Comparison of ENCODE assay signal across 11 cellular contexts in genomic region chr15:26179906-26180305, GRCh38.
A peak's percentile ranks its signal among the peaks of the same experiment; 100 is the strongest.
DNase-seq lines count a peak whose midpoint lies in the region; ATAC-seq, FAIRE-seq and TF ChIP-seq lines count a peak whose summit lies in the region.
"Had no signal": no experiment of that assay in that cellular context is flagged by ENCODE, and none has a peak within 500 bp of the region (broad histone marks: within the 10 kb centered on the region; RNA-seq: fewer than 3 reads in every experiment).

No MANE protein-coding gene starts in this region.

- H3K36me3 ChIP-seq in GM23248 (ENCODE audit: low read depth) = no peaks in the 10 kb centered on the region
- no peaks in the 10 kb centered on the region; a peak in 1 of 8 replicates for H3K36me3 ChIP-seq in H1 (ENCODE audit: control insufficient read depth in 2 of 4, insufficient read depth in 4 of 4, low read length in 3 of 4)

- TF ChIP-seq RAD21 in H1 (IDR thresholded peaks at IDR 0.05 in 1 of 2, conservative IDR thresholded peaks at IDR 0.05 in 1 of 2; ENCODE audit: low read depth in 2 of 2, low read length in 2 of 2) = peak; percentile 91 to 98

- no peaks in the 10 kb centered on the region; the same call in 1 of the 2 replicates for H3K23me2 ChIP-seq in H1 (ENCODE audit: low read depth, low read length)

- no peak overlapping the region for H2BK5ac ChIP-seq in H1 (ENCODE audit: low read depth, low read length)

- TF ChIP-seq EP300 in H1 (IDR thresholded peaks at IDR 0.05; ENCODE audit: borderline replicate concordance in 1 of 2, low read depth in 2 of 2, low read length in 2 of 2) = no peak

- no peak overlapping the region for H4K5ac ChIP-seq in H1 (ENCODE audit: insufficient read length, low read depth, low read length)

- CTCF ChIA-PET in H1 (lab: Charles Lee; ENCODE audit: partially characterized antibody) = interaction anchor here (0.5 to 4.9 kb wide), 32 partner anchors 8 to 685 kb away, joined by 3 to 60 read pairs (median 3); no protein-coding TSS in a partner anchor

- no peak overlapping the region for H2BK20ac ChIP-seq in H1 (ENCODE audit: low read length)

- POLR2A ChIA-PET in H1 (lab: Charles Lee; ENCODE audit: partially characterized antibody) = interaction anchor here (1.3 kb wide), 1 partner anchor 62 kb away, joined by 3 read pairs; no protein-coding TSS in a partner anchor

- no peak overlapping the region for H2BK15ac ChIP-seq in H1 (ENCODE audit: low read length)

- H4K8ac ChIP-seq in H1 (ENCODE audit: extremely low read depth, insufficient read depth, low read length) = no peak overlapping the region

- H3K4me3 ChIP-seq in GM23248 = no peak overlapping the region
- no peak overlapping the region for H3K4me3 ChIP-seq in H1 (ENCODE audit: extremely low read depth in 1 of 4, insufficient read depth in 2 of 4, low read depth in 3 of 4, low read length in 4 of 4)

- H3K14ac ChIP-seq in H1 (ENCODE audit: insufficient read length) = no peak overlapping the region

- no peaks in the 10 kb centered on the region for H3K79me1 ChIP-seq in H1 (ENCODE audit: low read depth, low read length)

- H3F3A ChIP-seq in GM23248 (ENCODE audit: insufficient read depth) = no peaks in the 10 kb centered on the region

- TF ChIP-seq POLR2A in H1 (IDR thresholded peaks at IDR 0.05; ENCODE audit: control extremely low read depth in 1 of 2, low read depth in 2 of 2, low read length in 2 of 2) = no peak

- no peak overlapping the region for H3K27ac ChIP-seq in GM23248
- H3K27ac ChIP-seq in H1 (ENCODE audit: low read depth, low read length) = no peak overlapping the region

- H3K9me3 Mint-ChIP-seq in nephron progenitor cell = no peaks in the 10 kb centered on the region

- H3K23ac ChIP-seq in H1 (ENCODE audit: insufficient read length) = no peak overlapping the region

- no peak overlapping the region for H3K9ac ChIP-seq in GM23248
- H3K9ac ChIP-seq in H1 (replicated peaks in 1 of 4; ENCODE audit: extremely low read depth in 1 of 4, low read depth in 3 of 4, low read length in 3 of 4) = no peak overlapping the region

- H3K27me3 Mint-ChIP-seq in nephron progenitor cell (ENCODE audit: low read depth, poor library complexity) = peaks cover 11% of the 10 kb centered on the region

- no peaks in the 10 kb centered on the region for H3K9me2 ChIP-seq in GM23248 (ENCODE audit: insufficient read depth)

- ATAC-seq in GM19023 (IDR thresholded peaks at IDR 0.05; ENCODE audit: unreplicated experiment) (no peak), GM18498 (IDR thresholded peaks at IDR 0.05; ENCODE audit: unreplicated experiment) (no peak)
- ATAC-seq: sciatic nerve had no signal

- peak overlapping the region; percentile 27 for H4K91ac ChIP-seq in H1 (replicated peaks; ENCODE audit: insufficient read length, low read length)

- H3K36me3 Mint-ChIP-seq in nephron progenitor cell (ENCODE audit: low read depth) = no peaks in the 10 kb centered on the region

- H3K9me3 ChIP-seq in GM23248 (ENCODE audit: low read depth) (no peaks in the 10 kb centered on the region), H1 (ENCODE audit: insufficient read depth in 2 of 2, low read depth in 1 of 2, low read length in 1 of 2) (no peaks in the 10 kb centered on the region)

- no peak overlapping the region for H3K4me2 ChIP-seq in GM23248 (ENCODE audit: unreplicated experiment)
- H3K4me2 ChIP-seq in H1 (ENCODE audit: insufficient read depth in 1 of 2, low read depth in 2 of 2, low read length in 2 of 2) = no peak overlapping the region

- no peak overlapping the region for H3K56ac ChIP-seq in H1 (replicated peaks; ENCODE audit: insufficient read length, low read depth, low read length)

- WGBS in GM23248 (ENCODE audit: low coverage in 1 of 2, low lambda C conversion rate in 2 of 2, missing lambda C conversion rate in 2 of 2), 2 experiments = 45 to 47% methylated on average over 6 of the region's 6 CpGs
- WGBS in H1 (ENCODE audit: extremely low coverage in 1 of 2, insufficient coverage in 1 of 2, insufficient read length in 1 of 2, insufficient replicate concordance in 2 of 2, low coverage in 1 of 2, low lambda C conversion rate in 2 of 2, missing lambda C conversion rate in 1 of 2), 2 experiments = 38% methylated on average over 6 of the region's 6 CpGs; no CpG with 5 or more reads in 1 of the 2 experiments

- H3K4ac ChIP-seq in H1 (replicated peaks; ENCODE audit: insufficient read length, low read depth, low read length) = no peak overlapping the region

- H2AK5ac ChIP-seq in H1 (ENCODE audit: low read depth, low read length) = peak overlapping the region; percentile 83; the same call in 1 of the 2 replicates

- no peak overlapping the region for H3K18ac ChIP-seq in H1 (ENCODE audit: extremely low read depth, low read length)

- in situ Hi-C loops in GM23248 (cut with MboI) = no loop called here

- no peak overlapping the region for H2BK120ac ChIP-seq in H1 (replicated peaks; ENCODE audit: low read depth, low read length)

- no peak overlapping the region for H3K4me3 Mint-ChIP-seq in nephron progenitor cell

- H4K20me1 ChIP-seq in GM23248 (ENCODE audit: insufficient read depth) = no peaks in the 10 kb centered on the region
- no peaks in the 10 kb centered on the region for H4K20me1 ChIP-seq in H1 (replicated peaks in 1 of 2; ENCODE audit: control insufficient read depth in 1 of 2, insufficient read depth in 2 of 2, low read length in 2 of 2)

- H2AFZ ChIP-seq in GM23248 = no peak overlapping the region
- peak overlapping the region; percentile 26; the same call in 1 of the 2 replicates for H2AFZ ChIP-seq in H1 (ENCODE audit: low read length)

- peak; percentile 95 for FAIRE-seq in H1 (lab: Jason Lieb, UNC)
- FAIRE-seq: GM12892 had no signal

- DNase-seq in GM23248 = peak; percentile 1
- peak; percentile 36 for DNase-seq in NCI-H524 treated with DMSO at 0.1 percent for 48 hours (lab: John Stamatoyannopoulos, UW)
- peak; percentile 63 to 79 for DNase-seq in H1 (ENCODE audit: low read depth in 1 of 2, low spot score in 2 of 2)
- peak; percentile 11 for DNase-seq in nephron progenitor cell
- DNase-seq in globus pallidus (ENCODE audit: low spot score) = no peak
- no peak for DNase-seq in effector CD8-positive, alpha-beta T cell (lab: John Stamatoyannopoulos, UW)
- DNase-seq: DMS153 had no signal

- no peak overlapping the region for H3K27ac Mint-ChIP-seq in nephron progenitor cell

- TF ChIP-seq CTCF in H1 (IDR thresholded peaks at IDR 0.05; ENCODE audit: control extremely low read depth in 1 of 3, insufficient read depth in 1 of 3, low read depth in 1 of 3, low read length in 3 of 3) = peak; percentile 64 to 97 (median 86)
- peak; percentile 25 for TF ChIP-seq CTCF in nephron progenitor cell (IDR thresholded peaks at IDR 0.05)

- no peaks in the 10 kb centered on the region for H3K79me2 ChIP-seq in GM23248 (ENCODE audit: insufficient read depth)
- H3K79me2 ChIP-seq in H1 (ENCODE audit: control insufficient read depth in 1 of 2, insufficient read depth in 2 of 2, low read length in 2 of 2) = no peaks in the 10 kb centered on the region

- H3K4me1 ChIP-seq in GM23248 (ENCODE audit: insufficient read depth) (no peaks in the 10 kb centered on the region), H1 (replicated peaks in 1 of 4; ENCODE audit: control insufficient read depth in 3 of 4, insufficient read depth in 4 of 4, low read length in 3 of 4) (peaks cover 0 to 8% (median 4%) of the 10 kb centered on the region in 4 experiments; a peak in 4 of 7 replicates)

- H3K27me3 ChIP-seq in GM23248 (replicated peaks; ENCODE audit: insufficient read depth) = no peaks in the 10 kb centered on the region
- no peaks in the 10 kb centered on the region for H3K27me3 ChIP-seq in H1 (replicated peaks in 1 of 4; ENCODE audit: control insufficient read depth in 3 of 4, extremely low read depth in 1 of 4, insufficient read depth in 3 of 4, low read length in 3 of 4)

- peak overlapping the region; percentile 100; the same call in 1 of the 2 replicates for H2BK12ac ChIP-seq in H1 (ENCODE audit: low read depth, low read length)

- H3K4me1 Mint-ChIP-seq in nephron progenitor cell = peaks cover 16% of the 10 kb centered on the region

TF ChIP-seq in H1, 55 proteins besides CTCF, POLR2A, EP300 and RAD21:
- TF ChIP-seq E2F6 (IDR thresholded peaks at IDR 0.05) (no peak), KDM4A (IDR thresholded peaks at IDR 0.05; ENCODE audit: low read depth, low read length, severe bottlenecking) (no peak), POLR2AphosphoS5 (IDR thresholded peaks at IDR 0.05; ENCODE audit: low read depth, low read length) (no peak), SP2 (IDR thresholded peaks at IDR 0.05; ENCODE audit: low read length) (no peak), EGR1 (IDR thresholded peaks at IDR 0.05; ENCODE audit: borderline replicate concordance, low read depth, low read length) (no peak), CHD1 (IDR thresholded peaks at IDR 0.05; ENCODE audit: low read depth, low read length) (no peak), USF2 (IDR thresholded peaks at IDR 0.05; ENCODE audit: low read length) (no peak), RNF2 (IDR thresholded peaks at IDR 0.05; ENCODE audit: borderline replicate concordance, low read depth, low read length, missing control alignments, poor library complexity, severe bottlenecking) (no peak)

Comparison
In these comparisons a context has a peak if more than half of its experiments do, and no peak if none do; other contexts are left out.
1. DNase-seq: peak in GM23248 (single experiment), NCI-H524 treated with DMSO at 0.1 percent for 48 hours (single experiment), H1 (2 of 2) and nephron progenitor cell (single experiment); none in globus pallidus (single experiment) and effector CD8-positive, alpha-beta T cell (single experiment).